ENCODE assay signal across 8 cellular contexts in the genomic region with DNA sequence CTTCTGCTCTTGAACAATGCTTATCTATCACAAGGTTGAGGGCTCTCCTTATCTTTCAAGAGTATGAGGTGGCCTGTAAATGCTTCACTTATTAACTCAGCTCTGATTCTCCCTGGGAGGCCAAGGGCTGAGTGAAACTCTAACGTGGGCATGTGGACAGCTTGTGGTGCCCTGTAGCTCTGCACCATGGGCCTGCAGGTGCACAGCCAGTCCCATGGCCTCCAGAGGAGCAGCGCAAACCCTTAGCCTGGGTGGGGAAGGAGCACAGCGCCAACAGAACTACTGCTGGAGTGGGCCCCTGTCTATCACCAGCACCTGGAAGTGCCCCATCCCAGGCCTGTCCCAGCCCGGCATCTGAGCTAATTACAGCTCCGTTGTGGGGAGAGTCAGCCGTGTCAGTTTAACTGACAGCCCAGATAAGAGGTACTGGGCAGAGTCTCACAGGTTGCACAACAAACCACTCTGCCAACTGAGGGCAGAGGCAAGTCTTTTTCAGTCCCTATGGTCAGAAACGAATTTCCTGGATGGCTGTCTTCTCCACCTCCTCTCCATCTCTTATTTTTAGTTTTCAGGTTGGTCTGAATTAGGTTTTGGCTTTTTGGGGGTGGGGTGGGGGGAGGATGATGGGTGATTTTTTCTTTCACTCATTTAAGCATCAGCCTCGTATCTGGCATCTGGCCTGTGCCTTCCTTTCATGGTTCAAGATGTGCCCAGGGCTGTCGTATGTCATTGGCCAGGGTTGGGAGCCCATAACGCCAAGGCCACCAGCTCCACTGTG.
A peak's percentile ranks its signal among the peaks of the same experiment; 100 is the strongest.
DNase-seq lines count a peak whose midpoint lies in the region; ATAC-seq and TF ChIP-seq lines count a peak whose summit lies in the region.

No MANE protein-coding gene starts in this region.

- CTCF ChIA-PET in GM10248 (lab: Yijun Ruan, JAX): interaction anchor here (1.2 to 4.9 kb wide), 5 partner anchors 12 to 223 kb away, joined by 3 to 14 read pairs (median 4); no protein-coding TSS in a partner anchor

- H3K4me3 ChIP-seq in GM23248: no peak overlapping the region

- DNase-seq in GM10248 (ENCODE audit: extremely low spot score) (peak; percentile 52), LoVo (ENCODE audit: low spot score) (peak; percentile 27), islet precursor cell (peak; percentile 50), NCI-H1105 treated with DMSO at 0.1 percent for 48 hours (lab: John Stamatoyannopoulos, UW) (no peak), GM23248 (no peak), GOT3 (lab: John Stamatoyannopoulos, UW) (no peak)
- DNase-seq in activated T-cell treated with anti-CD3 and anti-CD28 coated beads, Interleukin-2, amount 50 U/mL, for 48 hours: no peak

- no peaks in the 10 kb centered on the region for H3K9me3 ChIP-seq in GM23248 (ENCODE audit: low read depth)

- H4K20me1 ChIP-seq in GM23248 (ENCODE audit: insufficient read depth): no peaks in the 10 kb centered on the region

- no peak overlapping the region for H3K27ac ChIP-seq in GM23248

- H2AFZ ChIP-seq in GM23248: no peak overlapping the region

- no peak overlapping the region for H3K4me2 ChIP-seq in GM23248 (ENCODE audit: unreplicated experiment)

- H3K9ac ChIP-seq in GM23248: no peak overlapping the region

- H3F3A ChIP-seq in GM23248 (ENCODE audit: insufficient read depth): no peaks in the 10 kb centered on the region

- peak; percentile 66 for ATAC-seq in GM21619 (IDR thresholded peaks at IDR 0.05; ENCODE audit: unreplicated experiment)

- 59 to 60% methylated on average over 10 of the region's 10 CpGs for WGBS in GM23248 (ENCODE audit: low coverage in 1 of 2, low lambda C conversion rate in 2 of 2, missing lambda C conversion rate in 2 of 2), 2 experiments

- in situ Hi-C loops in GM23248 (cut with MboI): no loop called here

- POLR2A ChIA-PET in GM10248 (lab: Yijun Ruan, JAX): no interaction called here

- H3K9me2 ChIP-seq in GM23248 (ENCODE audit: insufficient read depth): no peaks in the 10 kb centered on the region

- H3K36me3 ChIP-seq in GM23248 (ENCODE audit: low read depth): no peaks in the 10 kb centered on the region

- H3K79me2 ChIP-seq in GM23248 (ENCODE audit: insufficient read depth): no peaks in the 10 kb centered on the region

- H3K4me1 ChIP-seq in GM23248 (ENCODE audit: insufficient read depth): no peaks in the 10 kb centered on the region

- H3K27me3 ChIP-seq in GM23248 (replicated peaks; ENCODE audit: insufficient read depth): peaks cover 28% of the 10 kb centered on the region

- TF ChIP-seq CTCF in GM10248 (IDR thresholded peaks at IDR 0.05; ENCODE audit: control extremely low read depth, extremely low read depth, low read depth, missing control alignments): no peak

Comparison
In these comparisons a context has a peak if more than half of its experiments do, and no peak if none do; other contexts are left out.
1. DNase-seq: peak in GM10248 (single experiment), LoVo (single experiment) and islet precursor cell (single experiment); none in NCI-H1105 treated with DMSO at 0.1 percent for 48 hours (single experiment), GM23248 (single experiment), activated T-cell treated with anti-CD3 and anti-CD28 coated beads, Interleukin-2, amount 50 U/mL, for 48 hours (0 of 2) and GOT3 (single experiment).